8 cellular contexts compared by ENCODE assay signal in the genomic region with DNA sequence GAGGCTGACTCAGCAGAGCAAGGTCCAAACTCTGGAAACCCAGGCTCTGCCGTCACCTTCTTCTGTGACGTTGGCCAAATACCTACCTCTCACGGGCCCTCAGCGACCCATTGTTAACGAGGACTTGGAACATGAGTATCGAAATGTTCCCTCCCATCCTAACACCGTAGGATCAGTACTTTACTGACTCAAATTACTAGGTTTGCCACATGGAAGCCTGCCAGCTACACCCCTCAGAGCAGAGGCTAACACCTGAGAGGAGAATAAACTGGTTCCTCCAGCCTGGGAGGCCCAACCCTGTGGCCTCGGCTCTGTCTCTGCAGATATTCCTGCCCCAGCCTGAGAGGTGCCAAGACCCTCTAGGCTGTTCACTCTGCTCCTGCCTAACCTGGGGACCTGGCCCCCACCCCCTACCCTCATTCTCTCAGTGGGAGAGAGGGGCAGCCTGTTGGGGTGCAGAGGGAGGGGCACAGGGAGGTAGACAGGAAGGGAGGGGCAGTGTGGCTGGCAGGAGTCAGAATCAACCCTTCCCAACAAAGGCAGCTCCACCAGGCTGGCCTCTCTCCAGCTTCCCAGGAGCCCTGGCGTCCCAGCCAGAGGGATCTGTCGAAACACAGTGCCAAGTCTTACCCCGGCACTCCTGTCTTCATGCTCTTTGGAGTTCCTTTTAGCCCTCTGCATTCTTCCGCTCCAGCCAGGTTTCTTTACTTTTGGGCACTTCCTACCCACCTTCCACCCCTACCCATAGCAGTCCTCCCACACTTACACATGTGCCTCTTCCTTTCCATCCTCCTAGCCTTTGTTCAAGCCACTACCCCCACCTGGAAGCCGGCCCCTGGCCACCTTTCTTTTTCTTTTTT. TPM values are rescaled to one million over a fixed set of nuclear protein-coding genes. Genes with fewer than 3 reads are reported as not detected.
DNase-seq lines count a peak whose midpoint lies in the region; ATAC-seq and TF ChIP-seq lines count a peak whose summit lies in the region.

No MANE protein-coding gene starts in this region.

- 57 to 67% (median 64%) methylated on average over 13 of the region's 13 CpGs for WGBS in heart left ventricle, 4 donors
- 56 to 58% methylated on average over 12 to 13 of the region's 13 CpGs for WGBS in body of pancreas, 2 donors
- no CpG with 5 or more reads among the region's 13 CpGs for WGBS in mesendoderm (ENCODE audit: extremely low coverage, insufficient coverage, low lambda C conversion rate)
- WGBS in urinary bladder, result 53% methylated on average over 13 of the region's 13 CpGs

- no peak for TF ChIP-seq CTCF in heart left ventricle (IDR thresholded peaks at IDR 0.05)
- no peak for TF ChIP-seq CTCF in body of pancreas (IDR thresholded peaks at IDR 0.05)

- no peak overlapping the region for H2BK15ac ChIP-seq in mesendoderm (replicated peaks; ENCODE audit: low read depth)

- no peak overlapping the region for H2AK5ac ChIP-seq in mesendoderm (ENCODE audit: low read length)

- no peak overlapping the region for H4K8ac ChIP-seq in mesendoderm (ENCODE audit: low read depth, low read length)

- H4K5ac ChIP-seq in mesendoderm (ENCODE audit: low read length), result no peak overlapping the region

- no peaks in the 10 kb centered on the region for H3K79me2 ChIP-seq in mesendoderm (ENCODE audit: control insufficient read depth, insufficient read depth, low read length)

- H3K4me3 ChIP-seq in heart left ventricle, result no peak overlapping the region
- no peak overlapping the region for H3K4me3 ChIP-seq in body of pancreas
- no peak overlapping the region for H3K4me3 ChIP-seq in mesendoderm (ENCODE audit: low read length)
- H3K4me3 ChIP-seq in urinary bladder (ENCODE audit: low read depth, low read length), result no peak overlapping the region

- H2BK5ac ChIP-seq in mesendoderm (ENCODE audit: low read length), result no peak overlapping the region

- no peak overlapping the region for H3K4ac ChIP-seq in mesendoderm (ENCODE audit: low read depth, low read length)

- H3K27me3 ChIP-seq in heart left ventricle (peaks cover 6 to 40% (median 17%) of the 10 kb centered on the region in 9 donors), body of pancreas (no peaks in the 10 kb centered on the region), mesendoderm (ENCODE audit: insufficient read depth, low read length, poor library complexity) (peaks cover 8% of the 10 kb centered on the region)

- intact Hi-C loops in heart left ventricle (cut with DNase I) (loop anchor here in 3 of 10 donors (5.0 to 10.0 kb wide), 2 partner anchors 75 to 77 kb away; no protein-coding TSS in a partner anchor), Right ventricle myocardium inferior (cut with DNase I) (no loop called here), body of pancreas (cut with DNase I) (no loop called here)

- no peaks in the 10 kb centered on the region for H3K79me1 ChIP-seq in mesendoderm (ENCODE audit: low read length)

- TF ChIP-seq POLR2A in heart left ventricle (IDR thresholded peaks at IDR 0.05) (no peak), body of pancreas (IDR thresholded peaks at IDR 0.05) (peak in 1 of 3 donors; percentile 26)

- peak overlapping the region; percentile 17 for H3K56ac ChIP-seq in mesendoderm (ENCODE audit: low read length)

- no peak overlapping the region for H3K18ac ChIP-seq in mesendoderm (ENCODE audit: low read length)

- DNase-seq in heart left ventricle (no peak), Right ventricle myocardium inferior (ENCODE audit: missing footprints) (no peak), body of pancreas (peak; percentile 35 to 70 (median 59)), mesendoderm (no peak), AML-193 (lab: John Stamatoyannopoulos, UW) (no peak), SK-N-DZ (ENCODE audit: low spot score) (no peak)
- no peak for DNase-seq in activated T-cell treated with anti-CD3 and anti-CD28 coated beads, Interleukin-2, amount 50 U/mL, for 48 hours

- H3K9me3 ChIP-seq in heart left ventricle, result no peaks in the 10 kb centered on the region
- no peaks in the 10 kb centered on the region for H3K9me3 ChIP-seq in body of pancreas

- no peaks in the 10 kb centered on the region for H3K36me3 ChIP-seq in heart left ventricle
- no peaks in the 10 kb centered on the region for H3K36me3 ChIP-seq in body of pancreas (replicated peaks in 1 of 2; ENCODE audit: insufficient read depth in 1 of 2, low read depth in 2 of 2)
- H3K36me3 ChIP-seq in mesendoderm (ENCODE audit: control insufficient read depth, insufficient read depth, low read length), result no peaks in the 10 kb centered on the region
- no peaks in the 10 kb centered on the region for H3K36me3 ChIP-seq in urinary bladder (ENCODE audit: insufficient read depth)

- H3K4me1 ChIP-seq in heart left ventricle (peaks cover 0 to 29% (median 18%) of the 10 kb centered on the region in 12 donors), body of pancreas (peaks cover 36% of the 10 kb centered on the region), mesendoderm (ENCODE audit: control insufficient read depth, low read depth, low read length) (no peaks in the 10 kb centered on the region), urinary bladder (ENCODE audit: insufficient read depth) (no peaks in the 10 kb centered on the region)

- no peak overlapping the region for H2BK120ac ChIP-seq in mesendoderm (ENCODE audit: low read depth, low read length)

- H3K9ac ChIP-seq in mesendoderm (ENCODE audit: low read length), result no peak overlapping the region

- H3K27ac ChIP-seq in heart left ventricle, result peak overlapping the region in 1 of 12 donors; percentile 62
- H3K27ac ChIP-seq in body of pancreas, result peak overlapping the region; percentile 22 to 86 (median 62)
- H3K27ac ChIP-seq in mesendoderm (ENCODE audit: low read depth, low read length), result no peak overlapping the region
- H3K27ac ChIP-seq in urinary bladder (ENCODE audit: low read depth), result peak overlapping the region; percentile 85

- H3K23ac ChIP-seq in mesendoderm (ENCODE audit: low read length), result no peak overlapping the region

- ATAC-seq in heart left ventricle, result peak in 3 of 4 donors; percentile 4 to 30 (median 17)
- no peak for ATAC-seq in Right ventricle myocardium inferior
- ATAC-seq in body of pancreas, result peak; percentile 40

- no peak overlapping the region for H3K4me2 ChIP-seq in mesendoderm (ENCODE audit: low read length)

RNA-seq across cellular contexts. Expression of a gene that starts 4.2 kb away (rescaled TPM):
- total RNA-seq in heart left ventricle (1 to 10 TPM in 1 of 9 donors, under 1 TPM in 8; 0.16 to 1.7 (median 0.33) TPM), Right ventricle myocardium inferior (0.46 TPM), body of pancreas (1 to 10 TPM; 1.3 to 3.4 TPM), urinary bladder (2.3 TPM)
- polyA plus RNA-seq in heart left ventricle (under 1 TPM; 0.23 to 0.42 TPM), urinary bladder (10.1 TPM)
- polyA plus RNA-seq in mesendoderm (2013, experiment 1 of 2), result 0.42 TPM
- polyA plus RNA-seq in mesendoderm (2013, experiment 2 of 2), result 0.31 TPM
- polyA plus RNA-seq in SK-N-DZ (2014; cell fraction: cytosol; rRNA removed), result 0.03 and 0.24 TPM in 2 replicates
- 0.58 and 1.6 TPM in 2 replicates for polyA plus RNA-seq in SK-N-DZ (2014; cell fraction: nucleus; rRNA removed)

Comparison
In these comparisons a context has a peak if more than half of its experiments do, and no peak if none do; other contexts are left out.
1. DNase-seq: peak in body of pancreas (4 of 4); none in heart left ventricle (0 of 5), Right ventricle myocardium inferior (single experiment), mesendoderm (single experiment), AML-193 (0 of 2), activated T-cell treated with anti-CD3 and anti-CD28 coated beads, Interleukin-2, amount 50 U/mL, for 48 hours (0 of 2) and SK-N-DZ (single experiment).